In genomic region chr3:42501681-42502428, GRCh38 we compare ENCODE assay signal across 8 cellular contexts. TPM values are rescaled to one million over a fixed set of nuclear protein-coding genes. Genes with fewer than 3 reads are reported as not detected.
DNase-seq lines count a peak whose midpoint lies in the region; ATAC-seq, FAIRE-seq and TF ChIP-seq lines count a peak whose summit lies in the region.

No MANE protein-coding gene starts in this region.

- 1% methylated on average over 46 of the region's 46 CpGs for WGBS in urinary bladder

- intact Hi-C loops in activated naive CD4-positive, alpha-beta T cell treated with anti-CD3 and anti-CD28 coated beads for 36 hours (cut with micrococcal nuclease) = loop anchor here (1.0 to 5.0 kb wide), 10 partner anchors 17 to 540 kb away; partner anchors contain the start of genes NKTR and ULK4
- intact Hi-C loops in Right ventricle myocardium superior (cut with DNase I) (loop anchor here (5.0 kb wide), 1 partner anchor 40 kb away; no protein-coding TSS in a partner anchor), posterior cingulate gyrus (cut with DNase I) (loop anchor here (2.0 kb wide), 2 partner anchors 35 to 247 kb away; no protein-coding TSS in a partner anchor)

- peak overlapping the region; percentile 76 for H3K27ac Mint-ChIP-seq in activated naive CD4-positive, alpha-beta T cell treated with anti-CD3 and anti-CD28 coated beads for 36 hours

- H3K4me1 Mint-ChIP-seq in activated naive CD4-positive, alpha-beta T cell treated with anti-CD3 and anti-CD28 coated beads for 36 hours (ENCODE audit: low read depth) = peaks cover 27% of the 10 kb centered on the region

- ATAC-seq in HG02885 (IDR thresholded peaks at IDR 0.05; ENCODE audit: poor library complexity, unreplicated experiment) (peak; percentile 37), Right ventricle myocardium superior (ENCODE audit: poor library complexity) (peak; percentile 90), GM21526 (IDR thresholded peaks at IDR 0.05; ENCODE audit: low FRiP score, unreplicated experiment) (no peak)

- peak; percentile 67 for FAIRE-seq in GM12891 (lab: Jason Lieb, UNC)

- no peak for TF ChIP-seq POLR2A in GM12891 (IDR thresholded peaks at IDR 0.05; ENCODE audit: low read depth, low read length)

- CTCF ChIA-PET in activated naive CD4-positive, alpha-beta T cell treated with anti-CD3 and anti-CD28 coated beads for 36 hours (lab: Charles Lee) = interaction anchor here (0.5 to 6.4 kb wide), 20 partner anchors 8 to 567 kb away, joined by 3 to 201 read pairs (median 3); no protein-coding TSS in a partner anchor

- no peaks in the 10 kb centered on the region for H3K4me1 ChIP-seq in urinary bladder (ENCODE audit: insufficient read depth)

- no peaks in the 10 kb centered on the region for H3K36me3 ChIP-seq in urinary bladder (ENCODE audit: insufficient read depth)

- DNase-seq in GM12891 (ENCODE audit: insufficient read length, low spot score) (peak; percentile 53), RPMI8226 (peak; percentile 66), Right ventricle myocardium superior (peak; percentile 76), posterior cingulate gyrus (peak in 7 of 10 donors; percentile 43 to 94 (median 72))
- DNase-seq in activated naive CD4-positive, alpha-beta T cell treated with anti-CD3 and anti-CD28 coated beads for 36 hours = peak; percentile 75

- peaks cover 16% of the 10 kb centered on the region for H3K27me3 Mint-ChIP-seq in activated naive CD4-positive, alpha-beta T cell treated with anti-CD3 and anti-CD28 coated beads for 36 hours (ENCODE audit: low read depth)

- peak overlapping the region; percentile 90 for H3K4me3 Mint-ChIP-seq in activated naive CD4-positive, alpha-beta T cell treated with anti-CD3 and anti-CD28 coated beads for 36 hours

- no peaks in the 10 kb centered on the region for H3K9me3 Mint-ChIP-seq in activated naive CD4-positive, alpha-beta T cell treated with anti-CD3 and anti-CD28 coated beads for 36 hours

- H3K36me3 Mint-ChIP-seq in activated naive CD4-positive, alpha-beta T cell treated with anti-CD3 and anti-CD28 coated beads for 36 hours (ENCODE audit: low read depth) = no peaks in the 10 kb centered on the region

- peak overlapping the region; percentile 56 for H3K4me3 ChIP-seq in urinary bladder (ENCODE audit: low read depth, low read length)

- H3K27ac ChIP-seq in urinary bladder (ENCODE audit: low read depth) = no peak overlapping the region

TF ChIP-seq in GM12891, 5 proteins besides CTCF, POLR2A, EP300 and RAD21:
- TF ChIP-seq TAF1 (IDR thresholded peaks at IDR 0.05; ENCODE audit: low read depth, low read length) = no peak
- TF ChIP-seq POLR2AphosphoS5 (IDR thresholded peaks at IDR 0.05; ENCODE audit: low read depth, low read length) = no peak
- TF ChIP-seq POU2F2 (IDR thresholded peaks at IDR 0.05; ENCODE audit: low read depth, low read length) = no peak
- no peak for TF ChIP-seq PAX5 (IDR thresholded peaks at IDR 0.05; ENCODE audit: insufficient read depth, low read length, severe bottlenecking)
- no peak for TF ChIP-seq SPI1 (IDR thresholded peaks at IDR 0.05; ENCODE audit: low read depth, low read length)

RNA-seq across cellular contexts. Expression of gene VIPR1, which starts 0.6 kb away (rescaled TPM):
- not detected for polyA plus RNA-seq in GM12891 (2012; ENCODE audit: low read depth, missing spikeins)
- total RNA-seq in activated naive CD4-positive, alpha-beta T cell treated with anti-CD3 and anti-CD28 coated beads for 36 hours = 1 to 10 TPM; 6.3 to 8.4 TPM
- total RNA-seq in Right ventricle myocardium superior (3.4 TPM), urinary bladder (5.2 TPM)
- polyA plus RNA-seq in urinary bladder = 6.2 TPM
